Comparison of ENCODE assay signal across 8 cellular contexts in genomic region chr17:75182319-75182568, GRCh38. TPM values are rescaled to one million over a fixed set of nuclear protein-coding genes. Genes with fewer than 3 reads are reported as not detected.
A peak's percentile ranks its signal among the peaks of the same experiment; 100 is the strongest.
DNase-seq lines count a peak whose midpoint lies in the region; ATAC-seq and TF ChIP-seq lines count a peak whose summit lies in the region.

No MANE protein-coding gene starts in this region.

- H3K27me3 Mint-ChIP-seq in activated T-cell treated with anti-CD3 and anti-CD28 coated beads, Interleukin-2, amount 50 U/mL, for 24 hours, result no peaks in the 10 kb centered on the region

- H3K79me2 ChIP-seq in fibroblast of lung (ENCODE audit: control insufficient read depth, insufficient read depth, low read length), result peaks cover 50% of the 10 kb centered on the region
- H3K79me2 ChIP-seq in parathyroid adenoma, result no peaks in the 10 kb centered on the region

- H3K4me3 ChIP-seq in RWPE2 (ENCODE audit: severe bottlenecking) (peak overlapping the region; percentile 100), fibroblast of lung (replicated peaks in 1 of 4; ENCODE audit: control extremely low read depth in 1 of 4, insufficient read depth in 1 of 4, low read depth in 3 of 4, low read length in 4 of 4) (peak overlapping the region; percentile 76 to 99 (median 94)), parathyroid adenoma (ENCODE audit: low read depth, low read length) (peak overlapping the region; percentile 90)

- peaks cover 48% of the 10 kb centered on the region for H3K36me3 Mint-ChIP-seq in activated T-cell treated with anti-CD3 and anti-CD28 coated beads, Interleukin-2, amount 50 U/mL, for 24 hours (ENCODE audit: low read depth)

- H3K4me1 Mint-ChIP-seq in activated T-cell treated with anti-CD3 and anti-CD28 coated beads, Interleukin-2, amount 50 U/mL, for 24 hours (ENCODE audit: low read depth), result peaks cover 41% of the 10 kb centered on the region

- no peaks in the 10 kb centered on the region for H3K9me3 Mint-ChIP-seq in activated T-cell treated with anti-CD3 and anti-CD28 coated beads, Interleukin-2, amount 50 U/mL, for 24 hours

- H2AFZ ChIP-seq in fibroblast of lung (ENCODE audit: low read length) (no peak overlapping the region), parathyroid adenoma (peak overlapping the region; percentile 87)

- peak overlapping the region; percentile 90 for H3K27ac Mint-ChIP-seq in activated T-cell treated with anti-CD3 and anti-CD28 coated beads, Interleukin-2, amount 50 U/mL, for 24 hours

- ATAC-seq in RWPE2 (ENCODE audit: low read depth) (0 out of 3 replicates have a peak, but pooled peaks have one; percentile 7), HG03378 (IDR thresholded peaks at IDR 0.05; ENCODE audit: unreplicated experiment) (no peak)

- H3K27ac ChIP-seq in RWPE2 (ENCODE audit: poor library complexity, severe bottlenecking), result peak overlapping the region; percentile 93
- peak overlapping the region; percentile 93 for H3K27ac ChIP-seq in fibroblast of lung (ENCODE audit: insufficient read depth, low read length)
- H3K27ac ChIP-seq in parathyroid adenoma, result peak overlapping the region; percentile 97

- H3K4me2 ChIP-seq in fibroblast of lung (ENCODE audit: extremely low read depth, insufficient read depth, low read length) (no peak overlapping the region), parathyroid adenoma (ENCODE audit: low read length) (peak overlapping the region; percentile 84)

- H3K27me3 ChIP-seq in RWPE2 (ENCODE audit: insufficient read depth, poor library complexity, severe bottlenecking) (no peaks in the 10 kb centered on the region), fibroblast of lung (ENCODE audit: control insufficient read depth, insufficient read depth, low read length) (no peaks in the 10 kb centered on the region), parathyroid adenoma (ENCODE audit: control insufficient read depth, insufficient read depth, low read length) (no peaks in the 10 kb centered on the region)

- no peak for DNase-seq in activated T-cell treated with anti-CD3 and anti-CD28 coated beads, Interleukin-2, amount 50 U/mL, for 24 hours
- DNase-seq in activated T-cell treated with anti-CD3 and anti-CD28 coated beads, Interleukin-2, amount 50 U/mL, for 1 hour, result no peak
- DNase-seq in RWPE2 (ENCODE audit: low spot score) (no peak), fibroblast of lung (ENCODE audit: low read depth in 2 of 2) (no peak), COLO829 (ENCODE audit: low spot score) (no peak)
- DNase-seq in activated effector memory CD4-positive, alpha-beta T cell treated with Interleukin-2 at 50 U/mL for 16 hours, result no peak

- H3K9ac ChIP-seq in fibroblast of lung (ENCODE audit: insufficient read depth, low read length) (peak overlapping the region; percentile 93), parathyroid adenoma (peak overlapping the region; percentile 73)

- peaks cover 4% of the 10 kb centered on the region for H4K20me1 ChIP-seq in fibroblast of lung (ENCODE audit: control insufficient read depth, extremely low read depth, insufficient read depth, low read length)

- H3K4me1 ChIP-seq in RWPE2 (ENCODE audit: insufficient read depth, poor library complexity, severe bottlenecking), result peaks cover 4% of the 10 kb centered on the region
- H3K4me1 ChIP-seq in fibroblast of lung (ENCODE audit: control insufficient read depth, extremely low read depth, insufficient read depth, low read length), result no peaks in the 10 kb centered on the region
- H3K4me1 ChIP-seq in parathyroid adenoma, result no peaks in the 10 kb centered on the region

- H3K9me3 ChIP-seq in RWPE2 (ENCODE audit: severe bottlenecking) (no peaks in the 10 kb centered on the region), fibroblast of lung (ENCODE audit: control insufficient read depth, insufficient read depth, low read depth, low read length) (no peaks in the 10 kb centered on the region), parathyroid adenoma (ENCODE audit: control insufficient read depth, low read length) (no peaks in the 10 kb centered on the region)

- peaks cover 37% of the 10 kb centered on the region for H3K36me3 ChIP-seq in RWPE2 (ENCODE audit: low read depth)
- H3K36me3 ChIP-seq in fibroblast of lung (ENCODE audit: control insufficient read depth, insufficient read depth, low read length), result peaks cover 5% of the 10 kb centered on the region
- no peaks in the 10 kb centered on the region for H3K36me3 ChIP-seq in parathyroid adenoma (ENCODE audit: control insufficient read depth, insufficient read depth, low read length)

- H3K4me3 Mint-ChIP-seq in activated T-cell treated with anti-CD3 and anti-CD28 coated beads, Interleukin-2, amount 50 U/mL, for 24 hours, result peak overlapping the region; percentile 95

- TF ChIP-seq CTCF in RWPE2 (IDR thresholded peaks at IDR 0.05; ENCODE audit: poor library complexity, severe bottlenecking) (no peak), fibroblast of lung (conservative IDR thresholded peaks at IDR 0.05 in 1 of 2, IDR thresholded peaks at IDR 0.05 in 1 of 2; ENCODE audit: low read depth in 1 of 2, low read length in 2 of 2) (no peak), parathyroid adenoma (IDR thresholded peaks at IDR 0.05) (peak; percentile 41)

RNA-seq across cellular contexts. Expression of gene SUMO2, which starts 0.5 kb away (rescaled TPM):
- 109 and 122 TPM in 2 replicates for total RNA-seq in fibroblast of lung
- polyA plus RNA-seq in fibroblast of lung, result 190 and 191 TPM in 2 replicates
- polyA plus RNA-seq in fibroblast of lung (2012), result 382 and 410 TPM in 2 replicates
- 27.8 and 29.3 TPM in 2 replicates for polyA minus RNA-seq in fibroblast of lung (ENCODE audit: low replicate concordance)

RNA-seq across cellular contexts. Expression of gene NUP85, which starts 23.2 kb away (rescaled TPM):
- 18.5 and 21.3 TPM in 2 replicates for total RNA-seq in fibroblast of lung
- polyA plus RNA-seq in fibroblast of lung, result 29.6 and 49.1 TPM in 2 replicates
- 30.5 and 52.4 TPM in 2 replicates for polyA plus RNA-seq in fibroblast of lung (2012)
- polyA minus RNA-seq in fibroblast of lung (ENCODE audit: low replicate concordance), result 59.7 and 76.3 TPM in 2 replicates

RNA-seq across cellular contexts. Expression of gene JPT1, which starts 27.9 kb away (rescaled TPM):
- total RNA-seq in fibroblast of lung, result 51.9 and 78.8 TPM in 2 replicates
- polyA plus RNA-seq in fibroblast of lung, result 142 and 271 TPM in 2 replicates
- polyA plus RNA-seq in fibroblast of lung (2012), result 255 and 440 TPM in 2 replicates
- polyA minus RNA-seq in fibroblast of lung (ENCODE audit: low replicate concordance), result 29.1 and 33.6 TPM in 2 replicates

RNA-seq across cellular contexts. Expression of gene NT5C, which starts 50.7 kb away (rescaled TPM):
- total RNA-seq in fibroblast of lung, result 25.7 and 29.9 TPM in 2 replicates
- 18.6 and 21.6 TPM in 2 replicates for polyA plus RNA-seq in fibroblast of lung
- polyA plus RNA-seq in fibroblast of lung (2012), result 40.3 and 54.5 TPM in 2 replicates
- 10.5 and 27.5 TPM in 2 replicates for polyA minus RNA-seq in fibroblast of lung (ENCODE audit: low replicate concordance)
